Comparison of ENCODE assay signal across 8 cellular contexts in the genomic region with DNA sequence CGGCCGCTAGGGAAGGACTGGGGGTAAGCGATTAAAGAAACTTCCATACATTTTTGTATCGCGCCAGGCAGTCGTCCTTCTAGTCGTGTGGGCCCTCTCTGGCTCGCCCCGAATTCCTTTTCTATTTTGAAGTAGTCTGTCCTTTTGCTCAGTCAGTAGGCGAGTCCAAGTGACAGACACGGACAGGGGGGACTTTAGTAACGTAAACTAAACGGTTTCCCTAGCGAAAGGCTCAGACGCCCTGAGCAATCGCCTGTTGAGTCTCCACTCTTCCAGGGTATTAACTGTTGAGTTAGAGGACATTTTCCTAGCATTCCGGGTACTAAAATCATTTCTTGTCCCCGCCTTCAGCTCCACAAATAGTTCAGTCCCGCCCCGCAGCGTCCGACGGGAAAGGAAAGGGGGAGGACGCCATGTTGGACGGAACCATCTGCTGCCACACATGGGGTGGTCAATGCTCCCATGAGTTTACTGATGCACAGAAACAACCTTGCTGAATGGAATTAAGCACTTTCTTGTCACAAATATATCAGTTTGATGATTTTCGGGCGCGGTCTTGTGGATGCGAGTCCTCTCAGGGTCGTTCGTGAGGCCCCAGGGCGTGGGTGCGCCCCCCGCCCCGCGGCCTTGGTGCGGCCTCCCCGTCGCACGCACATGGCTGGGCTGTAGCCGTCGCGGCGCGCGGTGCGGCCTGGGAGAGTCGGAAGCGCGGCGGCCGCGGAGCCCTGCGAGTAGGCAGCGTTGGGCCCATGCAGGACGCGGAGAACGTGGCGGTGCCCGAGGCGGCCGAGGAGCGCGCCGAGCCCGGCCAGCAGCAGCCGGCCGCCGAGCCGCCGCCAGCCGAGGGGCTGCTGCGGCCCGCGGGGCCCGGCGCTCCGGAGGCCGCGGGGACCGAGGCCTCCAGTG. TPM values are rescaled to one million over a fixed set of nuclear protein-coding genes. Genes with fewer than 3 reads are reported as not detected.
DNase-seq lines count a peak whose midpoint lies in the region; ATAC-seq and TF ChIP-seq lines count a peak whose summit lies in the region.

Gene EIF3B (plus strand): TSS at position 655 of the 906 bp plus-strand sequence. CDS start 95 bp downstream, at position 750.

- TF ChIP-seq CTCF in GM10248 (IDR thresholded peaks at IDR 0.05; ENCODE audit: control extremely low read depth, extremely low read depth, low read depth, missing control alignments) = no peak
- no peak for TF ChIP-seq CTCF in SK-N-SH (IDR thresholded peaks at IDR 0.05)

- POLR2A ChIA-PET in GM10248 (lab: Yijun Ruan, JAX) = interaction anchor here (1.0 kb wide), 1 partner anchor 120 kb away, joined by 4 read pairs; no protein-coding TSS in a partner anchor
- POLR2A ChIA-PET in SK-N-SH (lab: Yijun Ruan, JAX) = interaction anchor here (0.6 to 1.5 kb wide), 11 partner anchors 10 to 272 kb away, joined by 3 to 9 read pairs (median 3); partner anchors contain the start of genes CHST12, MRM2 and NUDT1

- H3K4me1 ChIP-seq in SK-N-SH (ENCODE audit: control insufficient read depth in 1 of 2, insufficient read depth in 2 of 2, low read depth in 1 of 2, low read length in 1 of 2) = peaks cover 7 to 18% of the 10 kb centered on the region in 2 experiments

- peaks cover 20 to 30% of the 10 kb centered on the region in 2 experiments for H3K36me3 ChIP-seq in SK-N-SH (replicated peaks in 1 of 2; ENCODE audit: control insufficient read depth in 1 of 2, insufficient read depth in 2 of 2, low read length in 1 of 2)

- under 1% methylated on average over 40 of the region's 81 CpGs for WGBS in SK-N-SH (ENCODE audit: low lambda C conversion rate)

- peak in 1 of 2 experiments; percentile 67; a peak in 1 of 4 replicates for TF ChIP-seq EP300 in SK-N-SH (IDR thresholded peaks at IDR 0.05; ENCODE audit: borderline replicate concordance in 1 of 2, low read depth in 1 of 2, low read length in 1 of 2)

- peak within 1 kb of the TSS; percentile 91 for H3K4me2 ChIP-seq in SK-N-SH

- CTCF ChIA-PET in GM10248 (lab: Yijun Ruan, JAX) = interaction anchor here (0.9 to 1.6 kb wide), 3 partner anchors 15 to 145 kb away, joined by 3 to 6 read pairs (median 3); no protein-coding TSS in a partner anchor
- CTCF ChIA-PET in SK-N-SH (lab: Yijun Ruan, JAX) = interaction anchor here (0.6 to 1.9 kb wide), 9 partner anchors 10 to 254 kb away, joined by 3 to 5 read pairs (median 4); no protein-coding TSS in a partner anchor

- peak within 1 kb of the TSS; percentile 95 for H3K9ac ChIP-seq in SK-N-SH

- peak within 1 kb of the TSS; percentile 76 to 84 for H3K4me3 ChIP-seq in SK-N-SH (ENCODE audit: low read depth in 2 of 2, low read length in 1 of 2)

- TF ChIP-seq RAD21 in SK-N-SH (IDR thresholded peaks at IDR 0.05; ENCODE audit: low read length) = no peak

- H3F3A ChIP-seq in SK-N-SH (replicated peaks; ENCODE audit: insufficient read depth) = no peaks in the 10 kb centered on the region

- ATAC-seq in HG02610 (IDR thresholded peaks at IDR 0.05; ENCODE audit: unreplicated experiment) = peak; percentile 75

- peaks cover 45% of the 10 kb centered on the region for H4K20me1 ChIP-seq in SK-N-SH (ENCODE audit: insufficient read depth)

- H3K27me3 ChIP-seq in SK-N-SH (ENCODE audit: insufficient read depth) = no peaks in the 10 kb centered on the region

- peak within 1 kb of the TSS; percentile 91 for H2AFZ ChIP-seq in SK-N-SH (ENCODE audit: low read depth)

- peaks cover 81% of the 10 kb centered on the region for H3K79me2 ChIP-seq in SK-N-SH (ENCODE audit: insufficient read depth)

- H3K27ac ChIP-seq in SK-N-SH (ENCODE audit: low read depth in 2 of 2, low read length in 1 of 2) = peak within 1 kb of the TSS; percentile 97 to 98

- peak; percentile 95 for DNase-seq in GM10248 (ENCODE audit: extremely low spot score)
- peak; percentile 96 for DNase-seq in NCI-H1092 (lab: John Stamatoyannopoulos, UW)
- peak; percentile 99 for DNase-seq in SK-N-SH
- DNase-seq in activated naive CD4-positive, alpha-beta T cell treated with anti-CD3 and anti-CD28 coated beads, Interleukin-2, amount 50 U/mL, for 16 hours = peak; percentile 87
- peak; percentile 93 for DNase-seq in glomerular endothelial cell (ENCODE audit: extremely low read depth, low read depth, low spot score)
- peak; percentile 28 to 99 (median 87) for DNase-seq in nucleus accumbens (lab: John Stamatoyannopoulos, UW)
- DNase-seq in superior temporal gyrus (ENCODE audit: extremely low spot score) = peak; percentile 95

- no peaks in the 10 kb centered on the region for H3K9me2 ChIP-seq in SK-N-SH

- H3K9me3 ChIP-seq in SK-N-SH = no peaks in the 10 kb centered on the region

TF ChIP-seq in SK-N-SH, 30 proteins besides CTCF, POLR2A, EP300 and RAD21 (continues in another document):
- no peak for TF ChIP-seq EZH2phosphoT487 (IDR thresholded peaks at IDR 0.05; ENCODE audit: borderline replicate concordance, low read depth)
- TF ChIP-seq POLR2AphosphoS5 (IDR thresholded peaks at IDR 0.05; ENCODE audit: low read depth, low read length) = peak; percentile 93
- no peak for TF ChIP-seq RFX5 (IDR thresholded peaks at IDR 0.05; ENCODE audit: low read length)
- TF ChIP-seq FOXM1 (IDR thresholded peaks at IDR 0.05; ENCODE audit: low read depth) = no peak; the same call in 1 of the 2 replicates
- peak; percentile 98 for TF ChIP-seq MXI1 (IDR thresholded peaks at IDR 0.05; ENCODE audit: low read depth, low read length)
- no peak for TF ChIP-seq FOSL2 (IDR thresholded peaks at IDR 0.05; ENCODE audit: borderline replicate concordance, low read depth)
- peak; percentile 69 for TF ChIP-seq JUND (IDR thresholded peaks at IDR 0.05)
- peak; percentile 98 for TF ChIP-seq TAF1 (IDR thresholded peaks at IDR 0.05; ENCODE audit: borderline replicate concordance, low read depth, low read length)
- TF ChIP-seq, protein P1, sequence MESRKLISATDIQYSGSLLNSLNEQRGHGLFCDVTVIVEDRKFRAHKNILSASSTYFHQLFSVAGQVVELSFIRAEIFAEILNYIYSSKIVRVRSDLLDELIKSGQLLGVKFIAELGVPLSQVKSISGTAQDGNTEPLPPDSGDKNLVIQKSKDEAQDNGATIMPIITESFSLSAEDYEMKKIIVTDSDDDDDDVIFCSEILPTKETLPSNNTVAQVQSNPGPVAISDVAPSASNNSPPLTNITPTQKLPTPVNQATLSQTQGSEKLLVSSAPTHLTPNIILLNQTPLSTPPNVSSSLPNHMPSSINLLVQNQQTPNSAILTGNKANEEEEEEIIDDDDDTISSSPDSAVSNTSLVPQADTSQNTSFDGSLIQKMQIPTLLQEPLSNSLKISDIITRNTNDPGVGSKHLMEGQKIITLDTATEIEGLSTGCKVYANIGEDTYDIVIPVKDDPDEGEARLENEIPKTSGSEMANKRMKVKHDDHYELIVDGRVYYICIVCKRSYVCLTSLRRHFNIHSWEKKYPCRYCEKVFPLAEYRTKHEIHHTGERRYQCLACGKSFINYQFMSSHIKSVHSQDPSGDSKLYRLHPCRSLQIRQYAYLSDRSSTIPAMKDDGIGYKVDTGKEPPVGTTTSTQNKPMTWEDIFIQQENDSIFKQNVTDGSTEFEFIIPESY (IDR thresholded peaks at IDR 0.05; ENCODE audit: borderline replicate concordance, low read depth) = no peak
- no peak for TF ChIP-seq NRF1 (IDR thresholded peaks at IDR 0.05; ENCODE audit: low read depth, low read length)
- no peak for TF ChIP-seq TEAD4 (IDR thresholded peaks at IDR 0.05; ENCODE audit: borderline replicate concordance, insufficient read depth)
- no peak for TF ChIP-seq GATA2 (CRISPR knock-in tag; IDR thresholded peaks at IDR 0.05)
- TF ChIP-seq MEF2A (IDR thresholded peaks at IDR 0.05; ENCODE audit: borderline replicate concordance, low read depth) = no peak
- peak; percentile 98 for TF ChIP-seq YY1 (IDR thresholded peaks at IDR 0.05; ENCODE audit: low read depth)
- TF ChIP-seq SIN3A (IDR thresholded peaks at IDR 0.05; ENCODE audit: borderline replicate concordance, low read depth, low read length) = peak; percentile 88
- TF ChIP-seq USF2 (IDR thresholded peaks at IDR 0.05; ENCODE audit: borderline replicate concordance, low read depth, low read length) = no peak
- TF ChIP-seq, protein P2, sequence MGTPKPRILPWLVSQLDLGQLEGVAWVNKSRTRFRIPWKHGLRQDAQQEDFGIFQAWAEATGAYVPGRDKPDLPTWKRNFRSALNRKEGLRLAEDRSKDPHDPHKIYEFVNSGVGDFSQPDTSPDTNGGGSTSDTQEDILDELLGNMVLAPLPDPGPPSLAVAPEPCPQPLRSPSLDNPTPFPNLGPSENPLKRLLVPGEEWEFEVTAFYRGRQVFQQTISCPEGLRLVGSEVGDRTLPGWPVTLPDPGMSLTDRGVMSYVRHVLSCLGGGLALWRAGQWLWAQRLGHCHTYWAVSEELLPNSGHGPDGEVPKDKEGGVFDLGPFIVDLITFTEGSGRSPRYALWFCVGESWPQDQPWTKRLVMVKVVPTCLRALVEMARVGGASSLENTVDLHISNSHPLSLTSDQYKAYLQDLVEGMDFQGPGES (IDR thresholded peaks at IDR 0.05; ENCODE audit: low read depth, low read length) = no peak
- TF ChIP-seq GABPA (IDR thresholded peaks at IDR 0.05; ENCODE audit: low read depth) = peak; percentile 57
- TF ChIP-seq, protein P3, sequence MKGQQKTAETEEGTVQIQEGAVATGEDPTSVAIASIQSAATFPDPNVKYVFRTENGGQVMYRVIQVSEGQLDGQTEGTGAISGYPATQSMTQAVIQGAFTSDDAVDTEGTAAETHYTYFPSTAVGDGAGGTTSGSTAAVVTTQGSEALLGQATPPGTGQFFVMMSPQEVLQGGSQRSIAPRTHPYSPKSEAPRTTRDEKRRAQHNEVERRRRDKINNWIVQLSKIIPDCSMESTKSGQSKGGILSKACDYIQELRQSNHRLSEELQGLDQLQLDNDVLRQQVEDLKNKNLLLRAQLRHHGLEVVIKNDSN (IDR thresholded peaks at IDR 0.05; ENCODE audit: borderline replicate concordance, low read depth) = no peak
- peak; percentile 92 for TF ChIP-seq MAX (IDR thresholded peaks at IDR 0.05; ENCODE audit: low read depth)
- TF ChIP-seq RXRA (IDR thresholded peaks at IDR 0.05; ENCODE audit: borderline replicate concordance, low read depth) = no peak

RNA-seq across cellular contexts. Expression of gene EIF3B, which starts in this region (rescaled TPM):
- 140 and 151 TPM in 2 replicates for polyA plus RNA-seq in SK-N-SH (2012; rRNA removed)
- 102 and 103 TPM in 2 replicates for polyA plus RNA-seq in SK-N-SH (2012; cell fraction: cytosol; rRNA removed)
- polyA plus RNA-seq in SK-N-SH (2012; cell fraction: nucleus; rRNA removed) = 424 and 428 TPM in 2 replicates
- 150 and 181 TPM in 2 replicates for total RNA-seq in glomerular endothelial cell

Comparison
In these comparisons a context has a peak if more than half of its experiments do, and no peak if none do; other contexts are left out.
1. Peak in every context shown above with its lines: DNase-seq, ATAC-seq, H3K4me3 ChIP-seq and H3K27ac ChIP-seq.